8 cellular contexts compared by ENCODE assay signal in the genomic region with DNA sequence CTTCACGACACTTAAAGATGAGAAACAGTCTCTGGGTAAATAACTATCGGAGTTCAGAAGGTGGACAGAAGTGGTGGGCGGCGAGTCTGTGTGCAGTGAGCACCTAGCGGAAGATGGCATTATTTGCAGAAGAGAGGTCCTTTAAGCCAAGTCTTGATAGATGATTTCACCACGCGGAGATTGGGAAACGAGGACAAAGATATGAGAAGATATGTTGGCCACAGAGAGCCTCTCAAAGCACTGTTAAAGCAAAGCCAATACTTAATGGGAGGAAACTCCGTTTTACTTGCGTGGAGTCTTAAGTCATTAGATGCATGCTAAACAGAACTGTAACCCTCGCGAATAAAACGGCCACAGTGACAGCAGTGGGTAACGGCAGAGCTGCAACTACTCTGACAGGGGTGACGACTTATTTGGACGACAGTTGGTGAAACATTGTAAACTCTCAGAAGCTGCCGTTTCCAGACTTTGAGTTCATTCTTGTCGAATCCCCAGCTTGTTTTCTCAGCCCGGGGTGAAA. TPM values are rescaled to one million over a fixed set of nuclear protein-coding genes. Genes with fewer than 3 reads are reported as not detected.
DNase-seq lines count a peak whose midpoint lies in the region; ATAC-seq, FAIRE-seq and TF ChIP-seq lines count a peak whose summit lies in the region.

No MANE protein-coding gene starts in this region.

- TF ChIP-seq EP300 in HepG2 (IDR thresholded peaks at IDR 0.05; ENCODE audit: low read depth in 2 of 2, low read length in 2 of 2): no peak
- TF ChIP-seq EP300 in HepG2 (CRISPR knock-in tag; IDR thresholded peaks at IDR 0.05; ENCODE audit: borderline replicate concordance): no peak

- POLR2A ChIA-PET in HepG2 (lab: Yijun Ruan, JAX): interaction anchor here (0.6 to 2.5 kb wide), 4 partner anchors 12 to 86 kb away, joined by 3 to 23 read pairs (median 3); a partner anchor contains a TSS

- no peak for FAIRE-seq in HepG2 (lab: Jason Lieb, UNC)

- peak; percentile 5 to 9 for ATAC-seq in CD4-positive, CD25-positive, alpha-beta regulatory T cell (ENCODE audit: low read depth in 2 of 2)
- ATAC-seq in GM21717 (IDR thresholded peaks at IDR 0.05; ENCODE audit: unreplicated experiment) (peak; percentile 20), HepG2 (peak; percentile 21), HG02870 (IDR thresholded peaks at IDR 0.05; ENCODE audit: unreplicated experiment) (no peak)

- peaks cover 44 to 63% (median 44%) of the 10 kb centered on the region in 4 donors for H3K4me1 Mint-ChIP-seq in CD4-positive, CD25-positive, alpha-beta regulatory T cell
- H3K4me1 Mint-ChIP-seq in T-helper 2 cell treated with Interferon-gamma antibody and Interleukin-4, amounts not matched to agents 5 μg/mL and 100 μg/mL, for 36 hours (ENCODE audit: low read depth): peaks cover 37% of the 10 kb centered on the region

- WGBS in mammary epithelial cell (ENCODE audit: low coverage, missing lambda C conversion rate): 2% methylated on average over 19 of the region's 19 CpGs
- under 1% methylated on average over 19 of the region's 19 CpGs for WGBS in HepG2 (ENCODE audit: low lambda C conversion rate)

- CTCF ChIA-PET in mammary epithelial cell (lab: Charles Lee; ENCODE audit: low non-redundant PET) (no interaction called here), HepG2 (lab: Yijun Ruan, JAX; ENCODE audit: low intra/inter-chr PET ratio, low total read pairs) (no interaction called here)

- TF ChIP-seq POLR2A in HepG2 (IDR thresholded peaks at IDR 0.05; ENCODE audit: insufficient read depth in 1 of 2, low read depth in 2 of 2, low read length in 2 of 2): no peak

- intact Hi-C loops in mammary epithelial cell (cut with micrococcal nuclease): loop anchor here (2.0 kb wide), 1 partner anchor 71 kb away; a partner anchor contains a TSS
- intact Hi-C loops in HepG2 (cut with micrococcal nuclease; ENCODE audit: unreplicated experiment): loop anchor here (1.0 to 10.0 kb wide), 4 partner anchors 71 to 201 kb away; a partner anchor contains a TSS

- H3K36me3 Mint-ChIP-seq in CD4-positive, CD25-positive, alpha-beta regulatory T cell: no peaks in the 10 kb centered on the region
- H3K36me3 Mint-ChIP-seq in T-helper 2 cell treated with Interferon-gamma antibody and Interleukin-4, amounts not matched to agents 5 μg/mL and 100 μg/mL, for 36 hours (ENCODE audit: low read depth): peaks cover 1% of the 10 kb centered on the region

- H3K27me3 ChIP-seq in CD4-positive, CD25-positive, alpha-beta regulatory T cell (ENCODE audit: control insufficient read depth, insufficient read depth, low read length): no peaks in the 10 kb centered on the region
- no peaks in the 10 kb centered on the region for H3K27me3 ChIP-seq in mammary epithelial cell (ENCODE audit: insufficient read depth, low read length)
- no peaks in the 10 kb centered on the region; a peak in 1 of 5 replicates for H3K27me3 ChIP-seq in HepG2 (ENCODE audit: control insufficient read depth in 1 of 2, insufficient read depth in 2 of 2, low read length in 2 of 2)

- peak in 2 of 3 donors; percentile 31 to 78 for DNase-seq in CD4-positive, CD25-positive, alpha-beta regulatory T cell
- DNase-seq in M059J (ENCODE audit: low read depth): peak; percentile 62
- peak; percentile 50 for DNase-seq in T-helper 2 cell treated with Interferon-gamma antibody and Interleukin-4, amounts not matched to agents 5 μg/mL and 100 μg/mL, for 36 hours (ENCODE audit: low spot score)
- peak; percentile 57 for DNase-seq in mammary epithelial cell
- peak; percentile 49 for DNase-seq in HepG2 (ENCODE audit: low spot score)
- peak; percentile 16 to 35 for DNase-seq in stimulated activated CD8-positive, alpha-beta memory T cell treated with anti-CD3 and anti-CD28 coated beads, Interleukin-15, amount 100 ng/mL, for 48 hours (ENCODE audit: low read depth in 2 of 2)

- dilution Hi-C loops in mammary epithelial cell (cut with HindIII; ENCODE audit: low sequenced_read_pairs): no loop called here

- peak overlapping the region; percentile 100 for H2AFZ ChIP-seq in mammary epithelial cell (ENCODE audit: low read depth, low read length)
- H2AFZ ChIP-seq in HepG2 (ENCODE audit: low read length): peak overlapping the region; percentile 99

- peak overlapping the region; percentile 88 to 98 (median 94) for H3K4me3 Mint-ChIP-seq in CD4-positive, CD25-positive, alpha-beta regulatory T cell
- peak overlapping the region; percentile 93 for H3K4me3 Mint-ChIP-seq in T-helper 2 cell treated with Interferon-gamma antibody and Interleukin-4, amounts not matched to agents 5 μg/mL and 100 μg/mL, for 36 hours

- peaks cover 4% of the 10 kb centered on the region for H3K27me3 Mint-ChIP-seq in CD4-positive, CD25-positive, alpha-beta regulatory T cell
- H3K27me3 Mint-ChIP-seq in T-helper 2 cell treated with Interferon-gamma antibody and Interleukin-4, amounts not matched to agents 5 μg/mL and 100 μg/mL, for 36 hours (ENCODE audit: low read depth): no peaks in the 10 kb centered on the region

- H3K9ac ChIP-seq in mammary epithelial cell (ENCODE audit: insufficient read depth, low read length): peak overlapping the region; percentile 95
- H3K9ac ChIP-seq in HepG2 (ENCODE audit: insufficient read depth, low read depth, low read length): peak overlapping the region; percentile 93

- H3K36me3 ChIP-seq in CD4-positive, CD25-positive, alpha-beta regulatory T cell (ENCODE audit: control insufficient read depth, insufficient read depth, low read length): no peaks in the 10 kb centered on the region
- H3K36me3 ChIP-seq in mammary epithelial cell (ENCODE audit: insufficient read depth, low read length) (no peaks in the 10 kb centered on the region), HepG2 (replicated peaks in 1 of 2; ENCODE audit: control insufficient read depth in 1 of 2, insufficient read depth in 2 of 2, low read length in 2 of 2) (no peaks in the 10 kb centered on the region)

- no peaks in the 10 kb centered on the region for H3K9me3 Mint-ChIP-seq in CD4-positive, CD25-positive, alpha-beta regulatory T cell
- H3K9me3 Mint-ChIP-seq in T-helper 2 cell treated with Interferon-gamma antibody and Interleukin-4, amounts not matched to agents 5 μg/mL and 100 μg/mL, for 36 hours: no peaks in the 10 kb centered on the region

- TF ChIP-seq CTCF in mammary epithelial cell (conservative IDR thresholded peaks at IDR 0.05 in 1 of 2, IDR thresholded peaks at IDR 0.05 in 1 of 2; ENCODE audit: extremely low read depth in 1 of 2, insufficient read depth in 1 of 2, low read depth in 1 of 2, low read length in 2 of 2): peak; percentile 20 to 21
- TF ChIP-seq CTCF in HepG2 (CRISPR knock-in tag; IDR thresholded peaks at IDR 0.05): peak; percentile 2; the same call in 1 of the 2 replicates

- TSS peak; percentile 67 for BruUV-seq in mammary epithelial cell (replicated peaks; lab: Mats Ljungman, UMichigan)
- TSS peak; percentile 96 for BruUV-seq in HepG2 (replicated peaks; lab: Mats Ljungman, UMichigan)

- peak overlapping the region; percentile 93 for H3K27ac ChIP-seq in CD4-positive, CD25-positive, alpha-beta regulatory T cell (ENCODE audit: insufficient read depth, low read length, poor library complexity, severe bottlenecking)
- H3K27ac ChIP-seq in mammary epithelial cell (ENCODE audit: insufficient read depth, low read depth, low read length) (peak overlapping the region; percentile 81), HepG2 (ENCODE audit: extremely low read length, insufficient read depth, low read length) (peak overlapping the region; percentile 86)

- in situ Hi-C loops in mammary epithelial cell (cut with MboI; ENCODE audit: low sequenced_read_pairs in 2 of 2) (no loop called here), HepG2 (cut with HindIII; ENCODE audit: extremely low pct_ligation_motif_present, low pct_unique_long_range_greater_than_20kb) (no loop called here)

- H3K27ac Mint-ChIP-seq in CD4-positive, CD25-positive, alpha-beta regulatory T cell: peak overlapping the region; percentile 90 to 96 (median 96)
- H3K27ac Mint-ChIP-seq in T-helper 2 cell treated with Interferon-gamma antibody and Interleukin-4, amounts not matched to agents 5 μg/mL and 100 μg/mL, for 36 hours: peak overlapping the region; percentile 100

- no peak for TF ChIP-seq RAD21 in HepG2 (CRISPR knock-in tag; IDR thresholded peaks at IDR 0.05)

- H3K79me2 ChIP-seq in mammary epithelial cell (ENCODE audit: insufficient read depth, low read length) (peaks cover 42% of the 10 kb centered on the region), HepG2 (ENCODE audit: insufficient read depth, low read length) (peaks cover 44% of the 10 kb centered on the region)

- H3K9me3 ChIP-seq in CD4-positive, CD25-positive, alpha-beta regulatory T cell (ENCODE audit: control insufficient read depth in 2 of 2, low read length in 2 of 2): no peaks in the 10 kb centered on the region
- H3K9me3 ChIP-seq in mammary epithelial cell (replicated peaks; ENCODE audit: insufficient read depth, low read length) (no peaks in the 10 kb centered on the region), HepG2 (ENCODE audit: low read length) (no peaks in the 10 kb centered on the region)

- H3K4me1 ChIP-seq in CD4-positive, CD25-positive, alpha-beta regulatory T cell (ENCODE audit: control insufficient read depth, insufficient read depth, low read length, poor library complexity, severe bottlenecking): peaks cover 46% of the 10 kb centered on the region
- H3K4me1 ChIP-seq in mammary epithelial cell (ENCODE audit: insufficient read depth, low read length) (peaks cover 12% of the 10 kb centered on the region), HepG2 (ENCODE audit: insufficient read depth, low read length) (peaks cover 20% of the 10 kb centered on the region)

- H4K20me1 ChIP-seq in mammary epithelial cell (ENCODE audit: insufficient read depth, low read length) (no peaks in the 10 kb centered on the region), HepG2 (ENCODE audit: insufficient read depth, low read length) (peaks cover 17% of the 10 kb centered on the region; the same call in 1 of the 2 replicates)

- peak overlapping the region; percentile 87 for H3K4me2 ChIP-seq in mammary epithelial cell (ENCODE audit: insufficient read depth, low read depth, low read length)
- peak overlapping the region; percentile 82 for H3K4me2 ChIP-seq in HepG2 (ENCODE audit: low read depth, low read length)

- H3K4me3 ChIP-seq in CD4-positive, CD25-positive, alpha-beta regulatory T cell (ENCODE audit: low read depth, low read length): peak overlapping the region; percentile 98
- H3K4me3 ChIP-seq in mammary epithelial cell (replicated peaks in 1 of 3; ENCODE audit: insufficient read depth in 1 of 3, low read depth in 2 of 3, low read length in 3 of 3) (peak overlapping the region; percentile 94 to 99 (median 96)), HepG2 (replicated peaks in 1 of 3; ENCODE audit: insufficient read depth in 1 of 3, low read depth in 2 of 3, low read length in 3 of 3) (peak overlapping the region; percentile 96 to 99 (median 98))

RNA-seq across cellular contexts. Expression of a gene that starts 0.6 kb away (rescaled TPM):
- 69.9 TPM for total RNA-seq in CD4-positive, CD25-positive, alpha-beta regulatory T cell
- 10 to 100 TPM; 20.4 to 29.4 (median 25.5) TPM for polyA plus RNA-seq in CD4-positive, CD25-positive, alpha-beta regulatory T cell
- total RNA-seq in M059J (2014; rRNA removed; shearing (Covaris generic)): 18.0 and 24.5 TPM in 2 replicates
- total RNA-seq in mammary epithelial cell: 10 to 100 TPM; 29.6 to 37.5 TPM
- polyA plus RNA-seq in mammary epithelial cell: 5.7 TPM
- 36.0 TPM for polyA minus RNA-seq in mammary epithelial cell
- 35.9 and 46.6 TPM in 2 replicates for total RNA-seq in HepG2 (2016; rRNA removed; fragmentation: Illumina TruSeq; extraction: Trizol)
- 13.1 and 13.7 TPM in 2 replicates for total RNA-seq in HepG2 (2016; cell fraction: cytosol; rRNA removed; fragmentation: Illumina TruSeq; extraction: Trizol; ENCODE audit: low read depth)
- 32.1 and 46.7 TPM in 2 replicates for total RNA-seq in HepG2 (2016; cell fraction: insoluble cytoplasmic fraction; rRNA removed; fragmentation: Illumina TruSeq; extraction: Trizol)
- 15.1 and 16.1 TPM in 2 replicates for total RNA-seq in HepG2 (2016; cell fraction: membrane; rRNA removed; fragmentation: Illumina TruSeq; extraction: Trizol)
- 45.6 and 46.3 TPM in 2 replicates for total RNA-seq in HepG2 (2016; cell fraction: nucleus; rRNA removed; fragmentation: Illumina TruSeq; extraction: Trizol)
- polyA plus RNA-seq in HepG2 (2011; rRNA removed): 6.1 and 7.6 TPM in 2 replicates
- 3.3 and 5.5 TPM in 2 replicates for polyA plus RNA-seq in HepG2 (2011; cell fraction: cytosol; rRNA removed)
- polyA plus RNA-seq in HepG2 (2011; cell fraction: nucleus; rRNA removed): 5.1 and 6.1 TPM in 2 replicates
- polyA plus RNA-seq in HepG2 (2012): 10.6 and 13.8 TPM in 2 replicates
- polyA plus RNA-seq in HepG2 (2016; cell fraction: cytosol; fragmentation: Illumina TruSeq; extraction: Trizol; ENCODE audit: low read depth): 0.24 and 0.28 TPM in 2 replicates
- 13.0 and 15.4 TPM in 2 replicates for polyA plus RNA-seq in HepG2 (2016; cell fraction: insoluble cytoplasmic fraction; fragmentation: Illumina TruSeq; extraction: Trizol; ENCODE audit: low read depth)
- polyA plus RNA-seq in HepG2 (2016; cell fraction: membrane; fragmentation: Illumina TruSeq; extraction: Trizol; ENCODE audit: low read depth): 1.1 TPM in 2 replicates
- 17.2 and 17.7 TPM in 2 replicates for polyA plus RNA-seq in HepG2 (2016; cell fraction: nucleus; fragmentation: Illumina TruSeq; extraction: Trizol; ENCODE audit: insufficient read depth, low read depth)
- 14.7 and 47.0 TPM in 2 replicates for polyA minus RNA-seq in HepG2 (2011; rRNA and poly(A)+ RNA removed; ENCODE audit: low replicate concordance)
- 26.8 and 27.3 TPM in 2 replicates for polyA minus RNA-seq in HepG2 (2011; cell fraction: cytosol; rRNA and poly(A)+ RNA removed)
- polyA minus RNA-seq in HepG2 (2011; cell fraction: nucleus; rRNA and poly(A)+ RNA removed): 52.7 and 66.4 TPM in 2 replicates
